In the genomic region with DNA sequence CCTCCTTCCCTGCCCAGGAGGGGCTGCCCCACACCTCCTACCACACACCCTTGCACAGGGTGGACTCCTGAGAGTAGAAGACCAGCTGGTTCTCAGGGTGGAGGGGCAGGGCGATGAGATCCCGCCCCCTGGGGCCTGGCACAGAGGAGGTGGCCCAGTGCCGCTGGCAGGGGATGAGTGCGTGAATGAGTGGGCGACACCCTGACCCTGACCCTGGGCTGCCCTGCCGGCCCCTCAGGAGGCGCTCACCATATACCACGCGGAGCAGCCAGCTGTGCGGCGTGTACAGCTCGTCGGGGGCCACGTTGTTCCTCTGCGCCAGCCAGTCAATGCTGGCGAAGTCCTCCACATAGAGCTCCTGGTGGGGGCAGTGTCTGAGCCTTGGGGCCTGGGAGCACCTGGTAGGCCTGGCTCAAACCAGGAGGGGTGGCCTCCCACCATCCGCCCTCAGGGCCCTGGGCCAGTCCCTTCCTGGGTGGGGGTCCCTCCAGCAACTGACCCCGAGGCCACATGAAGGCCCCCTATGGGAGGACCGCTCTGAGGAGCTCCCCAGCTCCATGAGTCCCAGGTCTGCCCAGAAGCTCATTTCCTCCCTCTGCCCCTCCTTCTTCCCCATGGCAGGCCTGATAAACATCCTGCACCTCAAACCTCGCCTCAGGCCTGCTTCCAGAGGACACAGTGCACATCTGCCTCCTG, we compare ENCODE assay signal across 1 cellular context.
TF ChIP-seq lines count a peak whose summit lies in the region.

No MANE protein-coding gene starts in this region.

TF ChIP-seq in HEK293, 187 proteins besides CTCF, POLR2A, EP300 and RAD21:
- TF ChIP-seq ZNF677 (tag by site-specific recombination; IDR thresholded peaks at IDR 0.05) (no peak), GLIS1 (tag by site-specific recombination; IDR thresholded peaks at IDR 0.05) (peak; percentile 83), KLF1 (tag by site-specific recombination; IDR thresholded peaks at IDR 0.05) (peak; percentile 95), BCL11A (tag by site-specific recombination; IDR thresholded peaks at IDR 0.05; ENCODE audit: low read depth) (no peak), ZNF473 (tag by site-specific recombination; IDR thresholded peaks at IDR 0.05) (no peak), ZFHX2 (tag by site-specific recombination; conservative IDR thresholded peaks at IDR 0.05) (0 out of 2 replicates have a peak, but pooled peaks have one; percentile 29), ZNF596 (tag by site-specific recombination; IDR thresholded peaks at IDR 0.05) (no peak), ZIC2 (tag by site-specific recombination; IDR thresholded peaks at IDR 0.05) (peak; percentile 58), ZBTB8A (tag by site-specific recombination; IDR thresholded peaks at IDR 0.05) (no peak), GLIS2 (tag by site-specific recombination; IDR thresholded peaks at IDR 0.05) (peak; percentile 43; the same call in 1 of the 2 replicates), EGR2 (tag by site-specific recombination; IDR thresholded peaks at IDR 0.05; ENCODE audit: low read depth) (peak; percentile 54)
- TF ChIP-seq, protein P1, sequence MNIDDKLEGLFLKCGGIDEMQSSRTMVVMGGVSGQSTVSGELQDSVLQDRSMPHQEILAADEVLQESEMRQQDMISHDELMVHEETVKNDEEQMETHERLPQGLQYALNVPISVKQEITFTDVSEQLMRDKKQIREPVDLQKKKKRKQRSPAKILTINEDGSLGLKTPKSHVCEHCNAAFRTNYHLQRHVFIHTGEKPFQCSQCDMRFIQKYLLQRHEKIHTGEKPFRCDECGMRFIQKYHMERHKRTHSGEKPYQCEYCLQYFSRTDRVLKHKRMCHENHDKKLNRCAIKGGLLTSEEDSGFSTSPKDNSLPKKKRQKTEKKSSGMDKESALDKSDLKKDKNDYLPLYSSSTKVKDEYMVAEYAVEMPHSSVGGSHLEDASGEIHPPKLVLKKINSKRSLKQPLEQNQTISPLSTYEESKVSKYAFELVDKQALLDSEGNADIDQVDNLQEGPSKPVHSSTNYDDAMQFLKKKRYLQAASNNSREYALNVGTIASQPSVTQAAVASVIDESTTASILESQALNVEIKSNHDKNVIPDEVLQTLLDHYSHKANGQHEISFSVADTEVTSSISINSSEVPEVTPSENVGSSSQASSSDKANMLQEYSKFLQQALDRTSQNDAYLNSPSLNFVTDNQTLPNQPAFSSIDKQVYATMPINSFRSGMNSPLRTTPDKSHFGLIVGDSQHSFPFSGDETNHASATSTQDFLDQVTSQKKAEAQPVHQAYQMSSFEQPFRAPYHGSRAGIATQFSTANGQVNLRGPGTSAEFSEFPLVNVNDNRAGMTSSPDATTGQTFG (tag by site-specific recombination; IDR thresholded peaks at IDR 0.05; ENCODE audit: borderline replicate concordance) = no peak
- TF ChIP-seq, protein P2, sequence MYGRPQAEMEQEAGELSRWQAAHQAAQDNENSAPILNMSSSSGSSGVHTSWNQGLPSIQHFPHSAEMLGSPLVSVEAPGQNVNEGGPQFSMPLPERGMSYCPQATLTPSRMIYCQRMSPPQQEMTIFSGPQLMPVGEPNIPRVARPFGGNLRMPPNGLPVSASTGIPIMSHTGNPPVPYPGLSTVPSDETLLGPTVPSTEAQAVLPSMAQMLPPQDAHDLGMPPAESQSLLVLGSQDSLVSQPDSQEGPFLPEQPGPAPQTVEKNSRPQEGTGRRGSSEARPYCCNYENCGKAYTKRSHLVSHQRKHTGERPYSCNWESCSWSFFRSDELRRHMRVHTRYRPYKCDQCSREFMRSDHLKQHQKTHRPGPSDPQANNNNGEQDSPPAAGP (tag by site-specific recombination; IDR thresholded peaks at IDR 0.05) = 0 out of 2 replicates have a peak, but pooled peaks have one; percentile 29
- TF ChIP-seq, protein P3, sequence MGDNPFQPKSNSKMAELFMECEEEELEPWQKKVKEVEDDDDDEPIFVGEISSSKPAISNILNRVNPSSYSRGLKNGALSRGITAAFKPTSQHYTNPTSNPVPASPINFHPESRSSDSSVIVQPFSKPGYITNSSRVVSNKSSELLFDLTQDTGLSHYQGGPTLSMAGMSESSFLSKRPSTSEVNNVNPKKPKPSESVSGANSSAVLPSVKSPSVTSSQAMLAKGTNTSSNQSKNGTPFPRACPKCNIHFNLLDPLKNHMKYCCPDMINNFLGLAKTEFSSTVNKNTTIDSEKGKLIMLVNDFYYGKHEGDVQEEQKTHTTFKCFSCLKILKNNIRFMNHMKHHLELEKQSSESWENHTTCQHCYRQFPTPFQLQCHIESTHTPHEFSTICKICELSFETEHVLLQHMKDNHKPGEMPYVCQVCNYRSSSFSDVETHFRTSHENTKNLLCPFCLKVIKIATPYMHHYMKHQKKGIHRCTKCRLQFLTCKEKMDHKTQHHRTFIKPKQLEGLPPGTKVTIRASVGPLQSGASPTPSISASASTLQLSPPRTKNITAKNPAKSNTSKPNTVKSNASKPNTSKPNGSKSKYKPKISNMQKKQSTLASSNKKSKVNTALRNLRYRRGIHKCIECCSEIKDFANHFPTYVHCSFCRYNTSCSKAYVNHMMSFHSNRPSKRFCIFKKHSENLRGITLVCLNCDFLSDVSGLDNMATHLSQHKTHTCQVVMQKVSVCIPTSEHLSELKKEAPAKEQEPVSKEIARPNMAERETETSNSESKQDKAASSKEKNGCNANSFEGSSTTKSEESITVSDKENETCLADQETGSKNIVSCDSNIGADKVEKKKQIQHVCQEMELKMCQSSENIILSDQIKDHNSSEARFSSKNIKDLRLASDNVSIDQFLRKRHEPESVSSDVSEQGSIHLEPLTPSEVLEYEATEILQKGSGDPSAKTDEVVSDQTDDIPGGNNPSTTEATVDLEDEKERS (tag by site-specific recombination; IDR thresholded peaks at IDR 0.05) = no peak
